1 cellular context compared by ENCODE assay signal in genomic region chr17:29257756-29258155, GRCh38.
TF ChIP-seq lines count a peak whose summit lies in the region.

No MANE protein-coding gene starts in this region.

TF ChIP-seq in GM23338, 12 proteins besides CTCF, POLR2A, EP300 and RAD21:
- TF ChIP-seq ZNF462 (CRISPR knock-in tag; IDR thresholded peaks at IDR 0.05): no peak
- no peak for TF ChIP-seq ETS1 (IDR thresholded peaks at IDR 0.05)
- TF ChIP-seq JUNB (IDR thresholded peaks at IDR 0.05; ENCODE audit: unreplicated experiment): no peak
- TF ChIP-seq NANOG (IDR thresholded peaks at IDR 0.05; ENCODE audit: borderline replicate concordance): no peak
